8 cellular contexts compared by ENCODE assay signal in the genomic region with DNA sequence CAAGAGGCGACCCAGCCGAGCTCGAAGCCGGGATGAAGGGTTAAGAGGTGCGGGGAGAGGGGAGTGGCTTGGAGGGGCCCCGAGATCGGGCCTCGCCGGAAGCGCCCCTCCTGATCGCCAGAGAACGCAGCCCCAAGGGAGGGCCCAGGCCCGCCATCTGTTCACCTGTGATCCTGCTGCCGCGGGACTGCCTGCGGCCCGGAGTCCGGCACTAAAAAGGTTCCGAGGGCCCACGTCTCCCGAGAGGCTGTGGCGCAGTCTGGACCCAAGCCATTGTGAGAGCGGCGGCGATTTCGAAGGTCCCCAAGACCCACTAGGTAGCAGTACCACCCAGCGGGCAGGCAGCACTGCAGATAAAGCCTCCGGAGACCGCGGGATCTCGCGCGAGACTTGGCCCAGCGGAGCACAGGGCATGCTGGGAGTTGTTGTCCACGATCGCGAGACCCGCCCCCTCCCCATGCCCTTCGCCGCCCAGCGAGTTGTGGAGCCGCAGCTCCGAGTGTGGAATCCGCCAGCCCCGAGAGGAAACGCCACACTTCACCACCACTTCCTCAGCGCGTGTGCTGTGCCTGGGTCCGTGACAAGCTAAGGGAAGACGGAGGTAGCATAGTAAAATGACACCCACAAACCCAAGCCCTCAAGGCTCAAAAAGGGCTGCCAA. TPM values are rescaled to one million over a fixed set of nuclear protein-coding genes. Genes with fewer than 3 reads are reported as not detected.
DNase-seq lines count a peak whose midpoint lies in the region; ATAC-seq and TF ChIP-seq lines count a peak whose summit lies in the region.

A gene with protein sequence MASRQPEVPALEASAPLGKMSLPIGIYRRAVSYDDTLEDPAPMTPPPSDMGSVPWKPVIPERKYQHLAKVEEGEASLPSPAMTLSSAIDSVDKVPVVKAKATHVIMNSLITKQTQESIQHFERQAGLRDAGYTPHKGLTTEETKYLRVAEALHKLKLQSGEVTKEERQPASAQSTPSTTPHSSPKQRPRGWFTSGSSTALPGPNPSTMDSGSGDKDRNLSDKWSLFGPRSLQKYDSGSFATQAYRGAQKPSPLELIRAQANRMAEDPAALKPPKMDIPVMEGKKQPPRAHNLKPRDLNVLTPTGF (minus strand): TSS at position 328 of the 661 bp plus-strand sequence. CDS start 2,256 bp downstream, outside the sequence.

- H3K9me3 ChIP-seq in BE2C = no peaks in the 10 kb centered on the region

- H3K27me3 ChIP-seq in BE2C = no peaks in the 10 kb centered on the region

- no peaks in the 10 kb centered on the region for H3K27me3 Mint-ChIP-seq in chondrocyte (ENCODE audit: low read depth)

- H3K4me3 ChIP-seq in BE2C (ENCODE audit: low read depth, low read length) = peak within 1 kb of the TSS; percentile 99

- H3K36me3 ChIP-seq in BE2C = peaks cover 16% of the 10 kb centered on the region

- peak within 1 kb of the TSS; percentile 94 for H3K27ac Mint-ChIP-seq in chondrocyte (ENCODE audit: unreplicated experiment)

- peaks cover 33% of the 10 kb centered on the region for H3K4me1 Mint-ChIP-seq in chondrocyte (ENCODE audit: low read depth)

- H3K4me3 Mint-ChIP-seq in chondrocyte (ENCODE audit: unreplicated experiment) = peak within 1 kb of the TSS; percentile 97

- peak; percentile 39 for TF ChIP-seq CTCF in BE2C (IDR thresholded peaks at IDR 0.05; ENCODE audit: low read depth, low read length)
- TF ChIP-seq CTCF in chondrocyte (IDR thresholded peaks at IDR 0.05) = peak; percentile 66

- DNase-seq in BE2C (peak; percentile 96), NCI-H510A (lab: John Stamatoyannopoulos, UW) (peak; percentile 65), chondrocyte (ENCODE audit: low spot score) (peak; percentile 97), kidney glomerular epithelial cell (lab: John Stamatoyannopoulos, UW) (peak; percentile 88)
- peak; percentile 88 to 93 for DNase-seq in activated CD4-positive, alpha-beta T cell treated with anti-CD3 and anti-CD28 coated beads for 24 hours (ENCODE audit: low read depth in 2 of 2)
- DNase-seq in stimulated activated CD4-positive, alpha-beta T cell treated with anti-CD3 and anti-CD28 coated beads, Interleukin-1b, Interleukin-23, amount 100 ng/mL, for 1 hour (ENCODE audit: low read depth in 2 of 2) = peak; percentile 82 to 85

- no peaks in the 10 kb centered on the region for H3K9me3 Mint-ChIP-seq in chondrocyte (ENCODE audit: low read depth)

- TF ChIP-seq POLR2A in GM19193 (IDR thresholded peaks at IDR 0.05; ENCODE audit: extremely low read depth, insufficient read depth, insufficient read length) = peak; percentile 98

- peaks cover 3% of the 10 kb centered on the region for H3K36me3 Mint-ChIP-seq in chondrocyte (ENCODE audit: low read depth)

- H3K4me1 ChIP-seq in BE2C = no peaks in the 10 kb centered on the region

- peak; percentile 81 for ATAC-seq in HG03439 (IDR thresholded peaks at IDR 0.05; ENCODE audit: unreplicated experiment)

RNA-seq across cellular contexts. Expression of the gene that starts here (rescaled TPM):
- polyA plus RNA-seq in BE2C (2012; ENCODE audit: insufficient read depth, insufficient read length, low read depth) = 88.9 TPM
- total RNA-seq in chondrocyte = 89.5 to 103 TPM (median 91.5 TPM) in 3 replicates

Comparison
In these comparisons a context has a peak if more than half of its experiments do, and no peak if none do; other contexts are left out.
1. Peak in every context shown above with its lines: DNase-seq, ATAC-seq and H3K4me3 ChIP-seq.